ENCODE assay signal across 26 cellular contexts in the genomic region with DNA sequence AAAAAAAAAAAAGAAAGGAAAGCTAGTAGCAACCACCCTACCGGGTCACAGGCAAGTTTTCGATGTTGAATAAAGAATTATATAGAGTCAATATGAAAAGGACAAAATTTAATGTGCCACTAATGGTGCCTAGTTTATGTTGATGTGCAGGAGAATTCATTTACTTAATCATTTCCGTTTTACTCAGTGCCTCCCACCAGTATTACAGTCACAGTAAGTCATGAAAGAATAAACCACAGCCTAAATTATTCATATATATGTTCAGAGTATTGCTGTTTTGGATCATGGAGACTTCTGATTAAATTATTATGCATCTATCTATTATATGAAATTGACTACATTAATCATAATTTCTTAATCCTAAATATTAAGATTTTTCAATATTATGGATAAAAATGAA.
"Had no signal": no experiment of that assay in that cellular context is flagged by ENCODE, and none has a peak within 500 bp of the region (broad histone marks: within the 10 kb centered on the region; RNA-seq: fewer than 3 reads in every experiment).

No MANE protein-coding gene starts in this region.

- H3K4me1 ChIP-seq: Peyer's patch, SJSA1 had no signal

- H3K27ac ChIP-seq: brain microvascular endothelial cell, cardiac muscle cell, KMS-11, Peyer's patch, SJSA1 had no signal

- ATAC-seq: activated CD8-positive, alpha-beta memory T cell treated with anti-CD3 and anti-CD28 coated beads, Interleukin-2, amount 10 ng/mL, durations not matched to agents 7 days and 5 days; activated naive CD4-positive, alpha-beta T cell treated with anti-CD3 and anti-CD28 coated beads, Interleukin-2, amount 50 U/mL, for 72 hours; activated naive CD8-positive, alpha-beta T cell treated with anti-CD3 and anti-CD28 coated beads, Interleukin-2, amount 50 U/mL, for 24 hours had no signal

- H3K9ac ChIP-seq: KMS-11 had no signal

- H3K36me3 ChIP-seq: brain microvascular endothelial cell, cardiac muscle cell, MG63, Peyer's patch, SJSA1 had no signal

- DNase-seq: activated CD4-positive, alpha-beta T cell treated with anti-CD3 and anti-CD28 coated beads, Interleukin-2, amount 10 ng/mL, durations not matched to agents 24 days and 14 days; activated CD4-positive, alpha-beta T cell treated with anti-CD3 and anti-CD28 coated beads, Interleukin-2, amount 50 U/mL, for 48 hours; activated CD4-positive, CD25-positive, alpha-beta regulatory T cell; activated CD8-positive, alpha-beta memory T cell treated with anti-CD3 and anti-CD28 coated beads, Interleukin-2, amount 10 ng/mL, durations not matched to agents 7 days and 5 days; activated effector memory CD4-positive, alpha-beta T cell treated with anti-CD3 and anti-CD28 coated beads, Interleukin-2, amount 50 U/mL, for 16 hours; activated naive CD4-positive, alpha-beta T cell treated with Interleukin-2 at 50 U/mL for 16 hours; activated naive CD8-positive, alpha-beta T cell treated with anti-CD3 and anti-CD28 coated beads, Interleukin-2, amount 50 U/mL, for 24 hours; activated T-cell treated with anti-CD3 and anti-CD28 coated beads, Interleukin-2, amount 50 U/mL, for 24 hours; amygdala; brain microvascular endothelial cell; MG63; MV-4-11; NCI-H1092 treated with DMSO at 0.1 percent for 48 hours; NCI-H1417 treated with DMSO at 0.1 percent for 48 hours; NCI-H1694; NCI-H2029 treated with DMSO at 0.1 percent for 48 hours; NCI-H345; NCI-H510A; NCI-H69; NK-92 treated with Interleukin-12 subunit alpha and Interleukin-12 subunit beta, amount 100 ng/mL, for 24 hours; Peyer's patch; SHP77 had no signal

- H3K4me3 ChIP-seq: cardiac muscle cell, MG63, Peyer's patch, SJSA1 had no signal

- H3K27me3 ChIP-seq: brain microvascular endothelial cell, MG63, Peyer's patch, SJSA1 had no signal

- H3K9me3 ChIP-seq: MG63 had no signal
